In genomic region chr17:48047741-48048320, GRCh38 we compare ENCODE assay signal across 1 cellular context.
TF ChIP-seq lines count a peak whose summit lies in the region.

No MANE protein-coding gene starts in this region.

TF ChIP-seq in K562, 482 proteins besides CTCF, POLR2A, EP300 and RAD21 (continued from another document and continues in another):
- TF ChIP-seq ID3 (CRISPR knock-in tag; IDR thresholded peaks at IDR 0.05) (no peak), ID3 (tag; IDR thresholded peaks at IDR 0.05) (peak; percentile 90; the same call in 1 of the 2 replicates), IRF9 (tag; IDR thresholded peaks at IDR 0.05) (0 out of 2 replicates have a peak, but pooled peaks have one; percentile 16), ZBTB40 (IDR thresholded peaks at IDR 0.05) (peak; percentile 91), ZBTB40 (CRISPR knock-in tag; IDR thresholded peaks at IDR 0.05) (no peak), CBFB (CRISPR knock-in tag; IDR thresholded peaks at IDR 0.05) (peak; percentile 98), ZZZ3 (IDR thresholded peaks at IDR 0.05) (no peak), HIVEP1 (CRISPR knock-in tag; IDR thresholded peaks at IDR 0.05) (peak; percentile 75; the same call in 1 of the 2 replicates), ZNF263 (CRISPR knock-in tag; IDR thresholded peaks at IDR 0.05; ENCODE audit: borderline replicate concordance) (0 out of 2 replicates have a peak, but pooled peaks have one; percentile 59), ZNF41 (CRISPR knock-in tag; conservative IDR thresholded peaks at IDR 0.05) (peak; percentile 78; the same call in 1 of the 2 replicates), SLC30A9 (CRISPR knock-in tag; IDR thresholded peaks at IDR 0.05) (no peak), IRF1 (CRISPR knock-in tag; IDR thresholded peaks at IDR 0.05; ENCODE audit: borderline replicate concordance) (peak; percentile 78; the same call in 1 of the 2 replicates), ZBTB34 (CRISPR knock-in tag; IDR thresholded peaks at IDR 0.05) (no peak), ZNF3 (CRISPR knock-in tag; IDR thresholded peaks at IDR 0.05) (no peak), ZNF668 (CRISPR knock-in tag; IDR thresholded peaks at IDR 0.05) (peak; percentile 54; the same call in 1 of the 2 replicates), SMARCA5 (IDR thresholded peaks at IDR 0.05) (no peak), ZNF224 (CRISPR knock-in tag; IDR thresholded peaks at IDR 0.05) (peak; percentile 77; the same call in 1 of the 2 replicates), RREB1 (CRISPR knock-in tag; IDR thresholded peaks at IDR 0.05) (peak; percentile 86; the same call in 1 of the 2 replicates), ZNF174 (CRISPR knock-in tag; IDR thresholded peaks at IDR 0.05) (0 out of 2 replicates have a peak, but pooled peaks have one; percentile 8), GABPB1 (CRISPR knock-in tag; IDR thresholded peaks at IDR 0.05) (peak; percentile 74), ZNF384 (IDR thresholded peaks at IDR 0.05; ENCODE audit: low read depth, low read length) (no peak), TAF1 (IDR thresholded peaks at IDR 0.05; ENCODE audit: control insufficient read depth, extremely low read depth, insufficient read depth, low read length, severe bottlenecking) (peak; percentile 70), UBTF (IDR thresholded peaks at IDR 0.05; ENCODE audit: borderline replicate concordance in 1 of 2, low read depth in 2 of 2, low read length in 2 of 2) (0 out of 4 replicates have a peak, but pooled peaks have one; percentile 2 to 18), NFE2 (IDR thresholded peaks at IDR 0.05; ENCODE audit: low read depth) (peak; percentile 93), ZNF354B (CRISPR knock-in tag; IDR thresholded peaks at IDR 0.05) (peak; percentile 50; the same call in 1 of the 2 replicates), NFATC3 (IDR thresholded peaks at IDR 0.05) (0 out of 2 replicates have a peak, but pooled peaks have one; percentile 51), SPI1 (IDR thresholded peaks at IDR 0.05; ENCODE audit: borderline replicate concordance, low read depth, low read length) (peak; percentile 59; the same call in 1 of the 2 replicates), MAX (CRISPR knock-in tag; IDR thresholded peaks at IDR 0.05) (peak; percentile 97), ZNF277 (CRISPR knock-in tag; IDR thresholded peaks at IDR 0.05; ENCODE audit: borderline replicate concordance) (no peak), ZNF717 (CRISPR knock-in tag; IDR thresholded peaks at IDR 0.05) (no peak)
